ENCODE assay signal across 22 cellular contexts in genomic region chr5:60673329-60673728, GRCh38. TPM values are rescaled to one million over a fixed set of nuclear protein-coding genes. Genes with fewer than 3 reads are reported as not detected.
A peak's percentile ranks its signal among the peaks of the same experiment; 100 is the strongest.
DNase-seq lines count a peak whose midpoint lies in the region; ATAC-seq, FAIRE-seq and TF ChIP-seq lines count a peak whose summit lies in the region.
"Had no signal": no experiment of that assay in that cellular context is flagged by ENCODE, and none has a peak within 500 bp of the region (broad histone marks: within the 10 kb centered on the region; RNA-seq: fewer than 3 reads in every experiment).

No MANE protein-coding gene starts in this region.

- H4K8ac ChIP-seq in H1 (ENCODE audit: extremely low read depth, insufficient read depth, low read length), result no peak overlapping the region

- H3K23me2 ChIP-seq in H1 (ENCODE audit: low read depth, low read length), result no peaks in the 10 kb centered on the region; the same call in 1 of the 2 replicates

- DNase-seq in A673 (ENCODE audit: low spot score) (peak; percentile 26), SK-N-MC (ENCODE audit: low read depth, low spot score) (peak; percentile 66), H1 (ENCODE audit: low read depth in 1 of 2, low spot score in 2 of 2) (no peak), nephron progenitor cell (no peak), NCI-H146 (lab: John Stamatoyannopoulos, UW) (no peak), right cardiac atrium (no peak), GM12892 (ENCODE audit: insufficient read length) (no peak)
- DNase-seq: CD4-positive, alpha-beta T cell; GF-D8; Kasumi-1; MG63; NCI-H1048; NCI-H2081 treated with DMSO at 0.1 percent for 48 hours; NCI-H446 treated with DMSO at 0.1 percent for 48 hours; NK-92 treated with Interleukin-12 subunit alpha and Interleukin-12 subunit beta, amount 100 ng/mL, for 24 hours had no signal

- H3K36me3 ChIP-seq in A673 (ENCODE audit: insufficient read depth, low read length, poor library complexity, severe bottlenecking) (no peaks in the 10 kb centered on the region), SK-N-MC (ENCODE audit: insufficient read depth, low read length) (peaks cover 11% of the 10 kb centered on the region; the same call in 1 of the 2 replicates), H1 (ENCODE audit: control insufficient read depth in 2 of 4, insufficient read depth in 4 of 4, low read length in 3 of 4) (peaks cover 0 to 2% (median 0%) of the 10 kb centered on the region in 4 experiments; a peak in 2 of 8 replicates)
- H3K36me3 ChIP-seq: MG63 had no signal

- no peak for FAIRE-seq in H1 (lab: Jason Lieb, UNC)
- FAIRE-seq in GM12892 (lab: Jason Lieb, UNC), result no peak
- FAIRE-seq: GM12878, H54, RCC 7860 had no signal

- peaks cover 8% of the 10 kb centered on the region for H3K79me1 ChIP-seq in H1 (ENCODE audit: low read depth, low read length)

- H2AK5ac ChIP-seq in H1 (ENCODE audit: low read depth, low read length), result no peak overlapping the region

- H3K27me3 Mint-ChIP-seq in nephron progenitor cell (ENCODE audit: low read depth, poor library complexity), result peaks cover 3% of the 10 kb centered on the region
- H3K27me3 Mint-ChIP-seq: CD4-positive, alpha-beta T cell; IgD-negative memory B cell had no signal

- H4K5ac ChIP-seq in H1 (ENCODE audit: insufficient read length, low read depth, low read length), result no peak overlapping the region

- H3K56ac ChIP-seq in H1 (replicated peaks; ENCODE audit: insufficient read length, low read depth, low read length), result no peak overlapping the region

- H3K27me3 ChIP-seq in A673 (replicated peaks; ENCODE audit: insufficient read depth, low read depth, low read length, poor library complexity), result no peaks in the 10 kb centered on the region
- H3K27me3 ChIP-seq in H1 (replicated peaks in 1 of 4; ENCODE audit: control insufficient read depth in 3 of 4, extremely low read depth in 1 of 4, insufficient read depth in 3 of 4, low read length in 3 of 4), result no peaks in the 10 kb centered on the region
- no peaks in the 10 kb centered on the region for H3K27me3 ChIP-seq in right cardiac atrium (ENCODE audit: control insufficient read depth, insufficient read depth)
- H3K27me3 ChIP-seq: MG63 had no signal

- CTCF ChIA-PET in A673 (lab: Charles Lee) (no interaction called here), H1 (lab: Charles Lee; ENCODE audit: partially characterized antibody) (interaction anchor here (1.0 to 2.2 kb wide), 2 partner anchors 26 to 254 kb away, joined by 3 to 5 read pairs; partner anchors contain the start of gene DEPDC1B)

- H3K4ac ChIP-seq in H1 (replicated peaks; ENCODE audit: insufficient read length, low read depth, low read length), result no peak overlapping the region

- H3K36me3 Mint-ChIP-seq in nephron progenitor cell (ENCODE audit: low read depth), result peaks cover 11% of the 10 kb centered on the region
- H3K36me3 Mint-ChIP-seq: IgD-negative memory B cell had no signal

- H4K20me1 ChIP-seq in H1 (replicated peaks in 1 of 2; ENCODE audit: control insufficient read depth in 1 of 2, insufficient read depth in 2 of 2, low read length in 2 of 2), result peaks cover 4 to 6% of the 10 kb centered on the region in 2 experiments

- H2BK15ac ChIP-seq in H1 (ENCODE audit: low read length), result no peak overlapping the region

- no peak overlapping the region for H4K91ac ChIP-seq in H1 (replicated peaks; ENCODE audit: insufficient read length, low read length)

- H3K4me1 ChIP-seq in A673 (ENCODE audit: insufficient read depth, low read length, poor library complexity, severe bottlenecking) (peaks cover 12% of the 10 kb centered on the region), H1 (replicated peaks in 1 of 4; ENCODE audit: control insufficient read depth in 3 of 4, insufficient read depth in 4 of 4, low read length in 3 of 4) (no peaks in the 10 kb centered on the region; a peak in 2 of 7 replicates), right cardiac atrium (ENCODE audit: control insufficient read depth, insufficient read depth, low read length) (no peaks in the 10 kb centered on the region)

- BruUV-seq in A673 (replicated peaks; lab: Mats Ljungman, UMichigan), result no TSS peak

- TF ChIP-seq EP300 in H1 (IDR thresholded peaks at IDR 0.05; ENCODE audit: borderline replicate concordance in 1 of 2, low read depth in 2 of 2, low read length in 2 of 2), result no peak

- intact Hi-C loops in A673 (cut with micrococcal nuclease; ENCODE audit: unreplicated experiment), result loop anchor here (10.0 kb wide), 1 partner anchor 1261 kb away; no protein-coding TSS in a partner anchor
- intact Hi-C loops in right cardiac atrium (cut with DNase I), result loop anchor here in 1 of 4 donors (10.0 kb wide), 1 partner anchor 859 kb away; no protein-coding TSS in a partner anchor

- H3K27ac ChIP-seq in A673 (ENCODE audit: low read depth, low read length, poor library complexity, severe bottlenecking), result no peak overlapping the region
- H3K27ac ChIP-seq in SK-N-MC, result peak overlapping the region; percentile 94
- H3K27ac ChIP-seq in H1 (ENCODE audit: low read depth, low read length), result no peak overlapping the region
- H3K27ac ChIP-seq in right cardiac atrium (ENCODE audit: low read length), result no peak overlapping the region
- H3K27ac ChIP-seq: HL-60 had no signal

- no peak overlapping the region for H2BK120ac ChIP-seq in H1 (replicated peaks; ENCODE audit: low read depth, low read length)

- POLR2A ChIA-PET in A673 (lab: Charles Lee; ENCODE audit: low non-redundant PET) (no interaction called here), H1 (lab: Charles Lee; ENCODE audit: partially characterized antibody) (interaction anchor here (0.9 kb wide), 1 partner anchor 13 kb away, joined by 3 read pairs; no protein-coding TSS in a partner anchor)

- no peak overlapping the region for H3K4me2 ChIP-seq in H1 (ENCODE audit: insufficient read depth in 1 of 2, low read depth in 2 of 2, low read length in 2 of 2)

- peak overlapping the region; percentile 12 for H3K27ac Mint-ChIP-seq in nephron progenitor cell
- H3K27ac Mint-ChIP-seq: CD4-positive, alpha-beta T cell; IgD-negative memory B cell had no signal

- 74% methylated on average over 2 of the region's 2 CpGs; no CpG with 5 or more reads in 1 of the 2 experiments for WGBS in H1 (ENCODE audit: extremely low coverage in 1 of 2, insufficient coverage in 1 of 2, insufficient read length in 1 of 2, insufficient replicate concordance in 2 of 2, low coverage in 1 of 2, low lambda C conversion rate in 2 of 2, missing lambda C conversion rate in 1 of 2), 2 experiments
- WGBS in right cardiac atrium, result 82% methylated on average over 2 of the region's 2 CpGs

- no peak overlapping the region for H2BK12ac ChIP-seq in H1 (ENCODE audit: low read depth, low read length)

- peaks cover 0 to 88% of the 10 kb centered on the region in 2 experiments; a peak in 2 of 4 replicates for H3K79me2 ChIP-seq in H1 (ENCODE audit: control insufficient read depth in 1 of 2, insufficient read depth in 2 of 2, low read length in 2 of 2)

- H2BK5ac ChIP-seq in H1 (ENCODE audit: low read depth, low read length), result no peak overlapping the region

- H2BK20ac ChIP-seq in H1 (ENCODE audit: low read length), result no peak overlapping the region

- TF ChIP-seq RAD21 in H1 (IDR thresholded peaks at IDR 0.05 in 1 of 2, conservative IDR thresholded peaks at IDR 0.05 in 1 of 2; ENCODE audit: low read depth in 2 of 2, low read length in 2 of 2), result no peak

- H3K9me3 Mint-ChIP-seq in nephron progenitor cell, result no peaks in the 10 kb centered on the region
- H3K9me3 Mint-ChIP-seq: CD4-positive, alpha-beta T cell; IgD-negative memory B cell had no signal

- H3K9me3 ChIP-seq in A673 (ENCODE audit: low read depth, low read length, poor library complexity, severe bottlenecking) (no peaks in the 10 kb centered on the region), SK-N-MC (ENCODE audit: low read depth, low read length) (no peaks in the 10 kb centered on the region), H1 (ENCODE audit: insufficient read depth in 2 of 2, low read depth in 1 of 2, low read length in 1 of 2) (no peaks in the 10 kb centered on the region), right cardiac atrium (ENCODE audit: control insufficient read depth, low read length) (no peaks in the 10 kb centered on the region)
- H3K9me3 ChIP-seq: MG63 had no signal

- no peak overlapping the region for H3K4me3 ChIP-seq in A673 (ENCODE audit: low read depth, low read length, poor library complexity, severe bottlenecking)
- peak overlapping the region; percentile 48 for H3K4me3 ChIP-seq in SK-N-MC
- no peak overlapping the region for H3K4me3 ChIP-seq in H1 (ENCODE audit: extremely low read depth in 1 of 4, insufficient read depth in 2 of 4, low read depth in 3 of 4, low read length in 4 of 4)
- H3K4me3 ChIP-seq in right cardiac atrium (ENCODE audit: low read length), result no peak overlapping the region
- H3K4me3 ChIP-seq: GM12878, MG63 had no signal

- no peak for ATAC-seq in GM21528 (IDR thresholded peaks at IDR 0.05; ENCODE audit: low FRiP score, unreplicated experiment)
- ATAC-seq in right cardiac atrium, result no peak
- ATAC-seq: GM12878, Right ventricle myocardium inferior had no signal

- no peak overlapping the region for H3K18ac ChIP-seq in H1 (ENCODE audit: extremely low read depth, low read length)

- H3K4me3 Mint-ChIP-seq in nephron progenitor cell, result no peak overlapping the region
- H3K4me3 Mint-ChIP-seq: CD4-positive, alpha-beta T cell; IgD-negative memory B cell had no signal

- no peak overlapping the region for H3K23ac ChIP-seq in H1 (ENCODE audit: insufficient read length)

- peaks cover 15% of the 10 kb centered on the region for H3K4me1 Mint-ChIP-seq in nephron progenitor cell

- peak overlapping the region; percentile 27 for H3K9ac ChIP-seq in SK-N-MC (ENCODE audit: insufficient read length)
- peak overlapping the region in 1 of 4 experiments; percentile 15; a peak in 1 of 7 replicates for H3K9ac ChIP-seq in H1 (replicated peaks in 1 of 4; ENCODE audit: extremely low read depth in 1 of 4, low read depth in 3 of 4, low read length in 3 of 4)

- H2AFZ ChIP-seq in H1 (ENCODE audit: low read length), result no peak overlapping the region

- no peak for TF ChIP-seq CTCF in A673 (conservative IDR thresholded peaks at IDR 0.05; ENCODE audit: low read depth, low read length)
- TF ChIP-seq CTCF in H1 (IDR thresholded peaks at IDR 0.05; ENCODE audit: control extremely low read depth in 1 of 3, insufficient read depth in 1 of 3, low read depth in 1 of 3, low read length in 3 of 3), result no peak
- TF ChIP-seq CTCF in nephron progenitor cell (IDR thresholded peaks at IDR 0.05), result no peak

- TF ChIP-seq POLR2A in H1 (IDR thresholded peaks at IDR 0.05; ENCODE audit: control extremely low read depth in 1 of 2, low read depth in 2 of 2, low read length in 2 of 2) (no peak), GM12892 (IDR thresholded peaks at IDR 0.05; ENCODE audit: low read depth, low read length) (no peak)

- H3K14ac ChIP-seq in H1 (ENCODE audit: insufficient read length), result no peak overlapping the region

RNA-seq across cellular contexts. Expression of gene DEPDC1B, which starts 26.6 kb away (rescaled TPM):
- total RNA-seq in A673 (2021), result 32.8 and 34.9 TPM in 2 replicates
- 64.9 and 67.4 TPM in 2 replicates for total RNA-seq in H1 (2021; fragmentation: NEBNext Ultra II Directional; extraction: Animal tissue kit (Norgen Biotek cat#: 25700))
- 24.6 and 30.8 TPM in 2 replicates for polyA plus RNA-seq in H1 (2011; rRNA removed)
- 40.1 TPM for polyA plus RNA-seq in H1 (2011; cell fraction: cytosol; rRNA removed)
- polyA plus RNA-seq in H1 (2011; cell fraction: nucleus; rRNA removed), result 39.1 TPM
- polyA plus RNA-seq in H1 (2012, experiment 1 of 2), result 31.1 to 64.6 TPM (median 41.7 TPM) in 4 replicates
- polyA plus RNA-seq in H1 (2012, experiment 2 of 2), result 5.4 TPM
- polyA plus RNA-seq in H1 (2013, experiment 1 of 2), result 38.5 TPM
- 39.2 TPM for polyA plus RNA-seq in H1 (2013, experiment 2 of 2)
- polyA minus RNA-seq in H1 (2011; rRNA and poly(A)+ RNA removed), result 48.4 and 58.5 TPM in 2 replicates
- 33.1 TPM for polyA minus RNA-seq in H1 (2011; cell fraction: cytosol; rRNA and poly(A)+ RNA removed)
- polyA minus RNA-seq in H1 (2011; cell fraction: nucleus; rRNA and poly(A)+ RNA removed), result 77.2 TPM
- under 1 TPM in 2 of 4 donors, not detected in 2; 0.24 to 0.54 TPM for total RNA-seq in right cardiac atrium
- 0.05 TPM for polyA plus RNA-seq in right cardiac atrium
- 18.9 TPM for polyA plus RNA-seq in GM12892 (2012; ENCODE audit: missing spikeins)

Comparison
In these comparisons a context has a peak if more than half of its experiments do, and no peak if none do; other contexts are left out.
1. DNase-seq: peak in A673 (single experiment) and SK-N-MC (single experiment); none in H1 (0 of 2), nephron progenitor cell (single experiment), NCI-H146 (single experiment), right cardiac atrium (0 of 3) and GM12892 (single experiment).
2. RNA of gene DEPDC1B, which starts 26.6 kb away (total RNA-seq): 64.9 to 67.4 TPM in H1 and 32.8 to 34.9 TPM in A673; 0.24 to 0.54 TPM in right cardiac atrium; every median in the first group is over 10 times any median in the second.